ENCODE assay signal across 10 cellular contexts in the genomic region with DNA sequence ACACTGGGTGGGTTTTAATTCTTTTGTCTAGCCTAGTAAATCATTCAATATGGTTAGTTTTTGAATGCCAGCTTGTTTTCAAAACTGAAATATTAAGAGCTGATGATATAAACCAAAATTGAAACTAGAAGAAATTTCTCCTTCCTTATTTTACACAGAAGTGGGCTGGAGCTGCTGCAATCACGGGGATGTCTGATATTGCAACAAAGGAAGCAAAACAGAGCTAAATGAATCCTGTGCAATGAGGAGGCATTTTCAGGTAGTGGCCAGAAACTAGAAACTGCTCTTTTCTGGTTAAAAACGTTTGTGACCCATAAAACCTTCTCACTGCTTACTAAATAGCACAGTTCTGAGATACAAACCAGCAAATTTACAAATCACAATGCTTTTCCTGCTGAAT. TPM values are rescaled to one million over a fixed set of nuclear protein-coding genes. Genes with fewer than 3 reads are reported as not detected.
DNase-seq lines count a peak whose midpoint lies in the region; ATAC-seq, FAIRE-seq and TF ChIP-seq lines count a peak whose summit lies in the region.
"Had no signal": no experiment of that assay in that cellular context is flagged by ENCODE, and none has a peak within 500 bp of the region (broad histone marks: within the 10 kb centered on the region; RNA-seq: fewer than 3 reads in every experiment).

No MANE protein-coding gene starts in this region.

- TF ChIP-seq POLR2A in GM12878 (IDR thresholded peaks at IDR 0.05; ENCODE audit: low read depth, low read length): no peak

- peaks cover 4% of the 10 kb centered on the region for H3K27me3 Mint-ChIP-seq in activated CD8-positive, alpha-beta T cell treated with anti-CD3 and anti-CD28 coated beads, Interleukin-2, amount 10 ng/mL, durations not matched to agents 7 days and 5 days (ENCODE audit: low read depth)

- POLR2A ChIA-PET in GM12878 (lab: Charles Lee): interaction anchor here (0.5 to 2.4 kb wide), 13 partner anchors 11 to 53 kb away, joined by 3 to 15 read pairs (median 7); a partner anchor contains a TSS
- POLR2A ChIA-PET in activated CD8-positive, alpha-beta T cell treated with anti-CD3 and anti-CD28 coated beads, Interleukin-2, amount 10 ng/mL, durations not matched to agents 7 days and 5 days (lab: Charles Lee): no interaction called here

- no peaks in the 10 kb centered on the region; the same call in 2 of the 3 replicates for H3K9me3 ChIP-seq in GM12878 (replicated peaks; ENCODE audit: control insufficient read depth, insufficient read depth, low read length)

- H3K4me3 Mint-ChIP-seq in activated CD8-positive, alpha-beta T cell treated with anti-CD3 and anti-CD28 coated beads, Interleukin-2, amount 10 ng/mL, durations not matched to agents 7 days and 5 days: no peak overlapping the region

- no peaks in the 10 kb centered on the region for H3K4me1 Mint-ChIP-seq in activated CD8-positive, alpha-beta T cell treated with anti-CD3 and anti-CD28 coated beads, Interleukin-2, amount 10 ng/mL, durations not matched to agents 7 days and 5 days (ENCODE audit: low read depth)

- SMC1A ChIA-PET in GM12878 (lab: Charles Lee; ENCODE audit: uncharacterized antibody, unreplicated experiment): interaction anchor here (0.8 to 9.3 kb wide), 22 partner anchors 8 to 106 kb away, joined by 3 to 60 read pairs (median 6); a partner anchor contains a TSS

- TF ChIP-seq RAD21 in GM12878 (IDR thresholded peaks at IDR 0.05; ENCODE audit: insufficient read depth, low read depth, low read length): no peak

- no peak overlapping the region for H3K9ac ChIP-seq in GM12878 (ENCODE audit: control insufficient read depth, insufficient read depth, low read length)

- no peak for TF ChIP-seq CTCF in GM12878 (IDR thresholded peaks at IDR 0.05 in 2 of 3, conservative IDR thresholded peaks at IDR 0.05 in 1 of 3; ENCODE audit: control insufficient read depth in 2 of 3, extremely low read depth in 1 of 3, insufficient read depth in 1 of 3, low read depth in 3 of 3, low read length in 3 of 3)

- RAD21 ChIA-PET in GM12878 (lab: Charles Lee; ENCODE audit: unreplicated experiment): interaction anchor here (1.1 to 7.4 kb wide), 14 partner anchors 12 to 198 kb away, joined by 3 to 44 read pairs (median 6); a partner anchor contains a TSS

- H3K27ac Mint-ChIP-seq in activated CD8-positive, alpha-beta T cell treated with anti-CD3 and anti-CD28 coated beads, Interleukin-2, amount 10 ng/mL, durations not matched to agents 7 days and 5 days: no peak overlapping the region

- H4K20me1 ChIP-seq in GM12878 (ENCODE audit: control insufficient read depth, insufficient read depth): no peaks in the 10 kb centered on the region

- in situ Hi-C loops in GM12878 (cut with MboI): no loop called here

- H3K4me1 ChIP-seq in GM12878 (ENCODE audit: control insufficient read depth, insufficient read depth, low read length): peaks cover 8% of the 10 kb centered on the region

- H3K9me3 Mint-ChIP-seq in activated CD8-positive, alpha-beta T cell treated with anti-CD3 and anti-CD28 coated beads, Interleukin-2, amount 10 ng/mL, durations not matched to agents 7 days and 5 days (ENCODE audit: insufficient read depth): no peaks in the 10 kb centered on the region

- peak; percentile 89 for FAIRE-seq in GM12878 (lab: Jason Lieb, UNC)
- FAIRE-seq: H1, keratinocyte had no signal

- no peak overlapping the region for H3K27ac ChIP-seq in GM12878 (ENCODE audit: control insufficient read depth, insufficient read depth)

- no peak for DNase-seq in GM12878 (ENCODE audit: low read depth, low spot score)
- no peak for DNase-seq in RKO (ENCODE audit: low spot score)
- no peak for DNase-seq in GM19240 (ENCODE audit: insufficient read length, low spot score)
- DNase-seq in activated CD8-positive, alpha-beta T cell treated with anti-CD3 and anti-CD28 coated beads, Interleukin-2, amount 10 ng/mL, durations not matched to agents 7 days and 5 days: no peak
- no peak for DNase-seq in ureter (ENCODE audit: low spot score)

- 0% methylated on average over 2 of the region's 2 CpGs for WGBS in GM12878 (ENCODE audit: insufficient coverage, insufficient replicate concordance, low lambda C conversion rate, missing lambda C conversion rate)

- H3K36me3 Mint-ChIP-seq in activated CD8-positive, alpha-beta T cell treated with anti-CD3 and anti-CD28 coated beads, Interleukin-2, amount 10 ng/mL, durations not matched to agents 7 days and 5 days (ENCODE audit: low read depth): no peaks in the 10 kb centered on the region

- TF ChIP-seq EP300 in GM12878 (IDR thresholded peaks at IDR 0.05; ENCODE audit: borderline replicate concordance in 1 of 2, control insufficient read depth in 1 of 2, low read depth in 2 of 2, low read length in 2 of 2): no peak

- no peak overlapping the region for H3K4me3 ChIP-seq in GM12878

- ATAC-seq in GM18499 (IDR thresholded peaks at IDR 0.05; ENCODE audit: insufficient read depth, unreplicated experiment) (peak; percentile 88), GM21515 (IDR thresholded peaks at IDR 0.05; ENCODE audit: unreplicated experiment) (peak; percentile 95), HG03196 (IDR thresholded peaks at IDR 0.05; ENCODE audit: unreplicated experiment) (peak; percentile 95), GM12878 (peak; percentile 94)
- ATAC-seq in activated CD8-positive, alpha-beta T cell treated with anti-CD3 and anti-CD28 coated beads, Interleukin-2, amount 10 ng/mL, durations not matched to agents 7 days and 5 days: no peak

- H2AFZ ChIP-seq in GM12878 (ENCODE audit: control insufficient read depth, low read depth, low read length): no peak overlapping the region

- no TSS peak for BruUV-seq in GM12878 (replicated peaks; lab: Mats Ljungman, UMichigan)

- H3K79me2 ChIP-seq in GM12878 (ENCODE audit: control insufficient read depth, insufficient read depth, low read length): no peaks in the 10 kb centered on the region

- CTCF ChIA-PET in GM12878 (lab: Yijun Ruan, JAX): interaction anchor here (0.8 to 3.9 kb wide), 13 partner anchors 11 to 105 kb away, joined by 3 to 21 read pairs (median 4); a partner anchor contains a TSS
- CTCF ChIA-PET in activated CD8-positive, alpha-beta T cell treated with anti-CD3 and anti-CD28 coated beads, Interleukin-2, amount 10 ng/mL, durations not matched to agents 7 days and 5 days (lab: Charles Lee): interaction anchor here (1.2 kb wide), 1 partner anchor 55 kb away, joined by 3 read pairs; no protein-coding TSS in a partner anchor

- peak overlapping the region; percentile 20; the same call in 1 of the 2 replicates for H3K4me2 ChIP-seq in GM12878 (ENCODE audit: control insufficient read depth, insufficient read depth)

- H3K36me3 ChIP-seq in GM12878 (ENCODE audit: control insufficient read depth in 2 of 2, insufficient read depth in 2 of 2, low read length in 1 of 2): no peaks in the 10 kb centered on the region

- H3K27me3 ChIP-seq in GM12878 (replicated peaks in 1 of 2; ENCODE audit: control insufficient read depth in 2 of 2, insufficient read depth in 2 of 2, low read length in 1 of 2): no peaks in the 10 kb centered on the region

- intact Hi-C loops in GM12878 (cut with micrococcal nuclease; ENCODE audit: unreplicated experiment): loop anchor here (5.0 kb wide), 1 partner anchor 41 kb away; no protein-coding TSS in a partner anchor

TF ChIP-seq in GM12878, 131 proteins besides CTCF, POLR2A, EP300 and RAD21 (continues in another document):
- TF ChIP-seq FOXM1 (IDR thresholded peaks at IDR 0.05; ENCODE audit: low read depth, low read length) (no peak), DPF2 (IDR thresholded peaks at IDR 0.05) (0 out of 2 replicates have a peak, but pooled peaks have one; percentile 29)

RNA-seq across cellular contexts. Expression of a gene that starts 16.1 kb away (rescaled TPM):
- total RNA-seq in GM12878 (2013; cell fraction: nucleolus; rRNA removed): 27.1 and 35.4 TPM in 2 replicates
- total RNA-seq in GM12878 (2014; rRNA removed): 2.0 and 2.1 TPM in 2 replicates
- total RNA-seq in GM12878 (2014; rRNA removed; fragmentation: Illumina TruSeq; extraction: Trizol): 2.9 and 3.0 TPM in 2 replicates
- total RNA-seq in GM12878 (2021): 2.4 and 3.2 TPM in 2 replicates
- polyA plus RNA-seq in GM12878 (2011; ENCODE audit: low read depth): 0.56 TPM
- 32.6 and 61.8 TPM in 2 replicates for polyA plus RNA-seq in GM12878 (2011; rRNA removed)
- 11.4 and 11.7 TPM in 2 replicates for polyA plus RNA-seq in GM12878 (2011; cell fraction: cytosol; rRNA removed)
- polyA plus RNA-seq in GM12878 (2011; cell fraction: nucleus; rRNA removed): 42.9 and 45.3 TPM in 2 replicates
- polyA plus RNA-seq in GM12878 (2012): 1.0 and 1.2 TPM in 2 replicates
- 1.8 and 1.9 TPM in 2 replicates for polyA plus RNA-seq in GM12878 (2014; fragmentation: Illumina TruSeq; extraction: Trizol)
- polyA plus RNA-seq in GM12878 (2014; fragmentation: Nextera tagmentation; extraction: Ambion mirVana): 1 to 10 TPM in 1 of 2 experiments, under 1 TPM in 1; 0.97 to 1.1 TPM
- polyA plus RNA-seq in GM12878 (2014; rRNA removed): 1.0 and 1.1 TPM in 2 replicates
- under 1 TPM; 0.80 to 0.95 TPM for polyA plus RNA-seq in GM12878 (2016; fragmentation: Nextera tagmentation; extraction: Ambion mirVana)
- polyA minus RNA-seq in GM12878 (2011; rRNA and poly(A)+ RNA removed): 46.2 and 77.6 TPM in 2 replicates
- 17.1 and 19.8 TPM in 2 replicates for polyA minus RNA-seq in GM12878 (2011; cell fraction: cytosol; rRNA and poly(A)+ RNA removed)
- 68.2 and 102 TPM in 2 replicates for polyA minus RNA-seq in GM12878 (2011; cell fraction: nucleus; rRNA and poly(A)+ RNA removed)
- under 1 TPM in 1 of 2 experiments, not detected in 1; 0.10 TPM for total RNA-seq in activated CD8-positive, alpha-beta T cell treated with anti-CD3 and anti-CD28 coated beads, Interleukin-2, amount 10 ng/mL, durations not matched to agents 7 days and 5 days
- 12.7 TPM for total RNA-seq in ureter
